Comparison of ENCODE assay signal across 13 cellular contexts in the genomic region with DNA sequence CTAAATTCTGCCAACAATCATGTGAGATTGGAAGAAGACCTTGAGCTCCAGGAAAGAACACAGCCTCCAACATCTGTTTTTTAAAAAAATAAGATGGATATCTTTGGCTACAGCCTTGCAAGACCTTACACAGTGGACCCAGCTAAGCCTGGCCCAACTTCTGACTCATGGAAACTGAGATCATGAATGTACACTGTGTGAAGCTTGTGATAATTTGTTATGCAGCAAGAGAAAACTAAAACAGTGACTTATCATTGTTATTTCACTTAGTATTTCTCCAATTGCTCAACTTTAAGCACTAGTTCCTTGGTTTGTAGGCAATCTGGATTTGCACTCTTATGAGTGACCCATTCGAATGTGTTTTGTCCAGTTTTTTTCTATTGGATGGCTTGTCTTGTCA. TPM values are rescaled to one million over a fixed set of nuclear protein-coding genes. Genes with fewer than 3 reads are reported as not detected.
DNase-seq lines count a peak whose midpoint lies in the region; ATAC-seq and TF ChIP-seq lines count a peak whose summit lies in the region.
"Had no signal": no experiment of that assay in that cellular context is flagged by ENCODE, and none has a peak within 500 bp of the region (broad histone marks: within the 10 kb centered on the region; RNA-seq: fewer than 3 reads in every experiment).

No MANE protein-coding gene starts in this region.

- H2BK5ac ChIP-seq in IMR-90 (ENCODE audit: low read depth, low read length, poor library complexity, severe bottlenecking), result no peak overlapping the region

- H3K36me3 Mint-ChIP-seq in activated CD4-positive, alpha-beta T cell treated with anti-CD3 and anti-CD28 coated beads for 36 hours (ENCODE audit: low read depth), result peaks cover 23% of the 10 kb centered on the region
- H3K36me3 Mint-ChIP-seq in CD14-positive monocyte, result peaks cover 23 to 35% of the 10 kb centered on the region in 2 donors

- intact Hi-C loops in activated CD4-positive, alpha-beta T cell treated with anti-CD3 and anti-CD28 coated beads for 36 hours (cut with DNase I, micrococcal nuclease), result loop anchor here in 1 of 2 experiments (10.0 kb wide), 1 partner anchor 554 kb away; no protein-coding TSS in a partner anchor
- intact Hi-C loops in IMR-90 (cut with micrococcal nuclease) (loop anchor here (1.0 to 10.0 kb wide), 4 partner anchors 374 to 944 kb away; no protein-coding TSS in a partner anchor), sciatic nerve (cut with DNase I) (loop anchor here (5.0 kb wide), 1 partner anchor 862 kb away; no protein-coding TSS in a partner anchor), CD14-positive monocyte (cut with micrococcal nuclease) (no loop called here)

- H3K9me3 Mint-ChIP-seq in activated CD4-positive, alpha-beta T cell treated with anti-CD3 and anti-CD28 coated beads for 36 hours (ENCODE audit: low read depth), result no peaks in the 10 kb centered on the region
- H3K9me3 Mint-ChIP-seq in CD14-positive monocyte, result no peaks in the 10 kb centered on the region

- H3K23ac ChIP-seq in IMR-90 (ENCODE audit: low read depth, low read length), result no peak overlapping the region

- H4K8ac ChIP-seq in IMR-90 (ENCODE audit: low read depth in 2 of 2, low read length in 2 of 2), result no peak overlapping the region

- POLR2A ChIA-PET in activated CD4-positive, alpha-beta T cell treated with anti-CD3 and anti-CD28 coated beads for 36 hours (lab: Charles Lee), result no interaction called here
- POLR2A ChIA-PET in IMR-90 (lab: Charles Lee; ENCODE audit: unreplicated experiment), result no interaction called here

- H3K18ac ChIP-seq in IMR-90 (ENCODE audit: low read depth, low read length), result no peak overlapping the region

- no peak for TF ChIP-seq RAD21 in IMR-90 (IDR thresholded peaks at IDR 0.05; ENCODE audit: low read length)

- H3K4me1 ChIP-seq in IMR-90 (ENCODE audit: control insufficient read depth, insufficient read depth, low read length), result peaks cover 7% of the 10 kb centered on the region

- H3K4me3 Mint-ChIP-seq in activated CD4-positive, alpha-beta T cell treated with anti-CD3 and anti-CD28 coated beads for 36 hours, result no peak overlapping the region
- no peak overlapping the region for H3K4me3 Mint-ChIP-seq in CD14-positive monocyte

- H2AK5ac ChIP-seq in IMR-90 (ENCODE audit: low read depth, low read length), result no peak overlapping the region

- H3K27ac Mint-ChIP-seq in activated CD4-positive, alpha-beta T cell treated with anti-CD3 and anti-CD28 coated beads for 36 hours, result no peak overlapping the region
- H3K27ac Mint-ChIP-seq in CD14-positive monocyte, result peak overlapping the region in 1 of 7 donors; percentile 48

- H3K79me1 ChIP-seq in IMR-90 (ENCODE audit: low read depth in 1 of 2, low read length in 2 of 2), result peaks cover 7% of the 10 kb centered on the region in 2 experiments

- H3K27me3 Mint-ChIP-seq in activated CD4-positive, alpha-beta T cell treated with anti-CD3 and anti-CD28 coated beads for 36 hours, result no peaks in the 10 kb centered on the region
- no peaks in the 10 kb centered on the region for H3K27me3 Mint-ChIP-seq in CD14-positive monocyte (ENCODE audit: low read depth in 3 of 3)

- peak; percentile 38 for DNase-seq in activated CD4-positive, alpha-beta T cell treated with anti-CD3 and anti-CD28 coated beads for 36 hours
- DNase-seq in activated CD4-positive, alpha-beta T cell treated with anti-CD3 and anti-CD28 coated beads, Interleukin-2, amount 50 U/mL, for 4 hours, result no peak
- DNase-seq in IMR-90 (peak; percentile 93), dermis blood vessel endothelial cell (peak; percentile 20), sciatic nerve (ENCODE audit: low spot score) (no peak), SIG-M5 treated with dmso at 0.1 percent for 504 hours (lab: John Stamatoyannopoulos, UW; ENCODE audit: unreplicated experiment) (no peak), CD14-positive monocyte (ENCODE audit: low spot score) (no peak)
- DNase-seq: MM.1S had no signal

- CTCF ChIA-PET in activated CD4-positive, alpha-beta T cell treated with anti-CD3 and anti-CD28 coated beads for 36 hours (lab: Charles Lee), result interaction anchor here (0.5 to 7.0 kb wide), 10 partner anchors 8 to 943 kb away, joined by 3 to 59 read pairs (median 4); no protein-coding TSS in a partner anchor
- CTCF ChIA-PET in IMR-90 (lab: Yijun Ruan, JAX), result interaction anchor here (0.6 to 2.8 kb wide), 3 partner anchors 143 to 944 kb away, joined by 3 to 14 read pairs (median 3); no protein-coding TSS in a partner anchor

- no peak overlapping the region for H3K4me2 ChIP-seq in IMR-90 (ENCODE audit: low read depth, low read length)
- H3K4me2 ChIP-seq: A549 had no signal

- dilution Hi-C loops in IMR-90 (cut with HindIII; ENCODE audit: low sequenced_read_pairs, unreplicated experiment), result no loop called here

- no peaks in the 10 kb centered on the region for H3K9me3 ChIP-seq in IMR-90 (ENCODE audit: control insufficient read depth, insufficient read depth, low read length)
- H3K9me3 ChIP-seq: A549, suprapubic skin had no signal

- H2AK9ac ChIP-seq in IMR-90 (replicated peaks; ENCODE audit: low read depth, low read length, poor library complexity), result no peak overlapping the region

- TF ChIP-seq CTCF in IMR-90 (conservative IDR thresholded peaks at IDR 0.05; ENCODE audit: low read depth, low read length), result no peak
- no peak for TF ChIP-seq CTCF in CD14-positive monocyte (IDR thresholded peaks at IDR 0.05)

- no peak overlapping the region for H4K91ac ChIP-seq in IMR-90 (ENCODE audit: insufficient read depth, low read depth, low read length)

- in situ Hi-C loops in IMR-90 (cut with MboI; ENCODE audit: low sequenced_read_pairs), result no loop called here

- peaks cover 4% of the 10 kb centered on the region for H3K36me3 ChIP-seq in IMR-90 (ENCODE audit: control insufficient read depth, insufficient read depth, low read length)

- BruUV-seq in IMR-90 (replicated peaks; lab: Mats Ljungman, UMichigan), result no TSS peak

- ATAC-seq in activated CD4-positive, alpha-beta T cell treated with anti-CD3 and anti-CD28 coated beads for 36 hours, result peak; percentile 55
- ATAC-seq in IMR-90 (ENCODE audit: low read depth) (peak; percentile 93), sciatic nerve (peak; percentile 48), GM18517 (IDR thresholded peaks at IDR 0.05; ENCODE audit: unreplicated experiment) (no peak)

- no peak overlapping the region for H4K5ac ChIP-seq in IMR-90 (ENCODE audit: low read depth, low read length)

- no peak overlapping the region for H2BK20ac ChIP-seq in IMR-90 (ENCODE audit: low read depth, low read length)

- H3K27ac ChIP-seq in IMR-90 (ENCODE audit: insufficient read depth, low read length), result no peak overlapping the region
- H3K27ac ChIP-seq: A549, coronary artery, suprapubic skin had no signal

- no peak for TF ChIP-seq POLR2A in IMR-90 (IDR thresholded peaks at IDR 0.05; ENCODE audit: low read depth, low read length)

- H2AFZ ChIP-seq in IMR-90 (replicated peaks; ENCODE audit: low read length, poor library complexity), result no peak overlapping the region

- peaks cover 4% of the 10 kb centered on the region; the same call in 1 of the 2 replicates for H3K9me1 ChIP-seq in IMR-90 (ENCODE audit: insufficient read depth, low read length)

- H3K14ac ChIP-seq in IMR-90 (replicated peaks; ENCODE audit: low read depth, low read length), result no peak overlapping the region

- WGBS in IMR-90 (ENCODE audit: extremely low coverage in 2 of 2, insufficient read length in 1 of 2), 2 experiments, result no CpG with 5 or more reads among the region's 1 CpG

- no peak overlapping the region for H3K4me3 ChIP-seq in IMR-90 (ENCODE audit: insufficient read depth, low read depth, low read length)
- H3K4me3 ChIP-seq: A549, coronary artery, lung, suprapubic skin had no signal

- no peaks in the 10 kb centered on the region for H4K20me1 ChIP-seq in IMR-90 (ENCODE audit: insufficient read depth, low read length)

- H3K27me3 ChIP-seq in IMR-90 (ENCODE audit: control insufficient read depth, insufficient read depth, low read length), result no peaks in the 10 kb centered on the region
- H3K27me3 ChIP-seq: suprapubic skin had no signal

- no peak overlapping the region for H3K56ac ChIP-seq in IMR-90 (ENCODE audit: extremely low read depth, insufficient read depth, low read length)

- no peak overlapping the region for H3K9ac ChIP-seq in IMR-90 (ENCODE audit: low read depth, low read length)

- no peak overlapping the region for H2BK120ac ChIP-seq in IMR-90 (ENCODE audit: low read depth, low read length)

- H2BK15ac ChIP-seq in IMR-90 (ENCODE audit: low read depth, low read length), result no peak overlapping the region

- peaks cover 25% of the 10 kb centered on the region for H3K4me1 Mint-ChIP-seq in activated CD4-positive, alpha-beta T cell treated with anti-CD3 and anti-CD28 coated beads for 36 hours
- H3K4me1 Mint-ChIP-seq in CD14-positive monocyte, result peaks cover 7% of the 10 kb centered on the region

- H3K4ac ChIP-seq in IMR-90 (ENCODE audit: low read depth, low read length), result no peak overlapping the region

TF ChIP-seq in IMR-90, 13 proteins besides CTCF, POLR2A, EP300 and RAD21:
- TF ChIP-seq, protein P1, sequence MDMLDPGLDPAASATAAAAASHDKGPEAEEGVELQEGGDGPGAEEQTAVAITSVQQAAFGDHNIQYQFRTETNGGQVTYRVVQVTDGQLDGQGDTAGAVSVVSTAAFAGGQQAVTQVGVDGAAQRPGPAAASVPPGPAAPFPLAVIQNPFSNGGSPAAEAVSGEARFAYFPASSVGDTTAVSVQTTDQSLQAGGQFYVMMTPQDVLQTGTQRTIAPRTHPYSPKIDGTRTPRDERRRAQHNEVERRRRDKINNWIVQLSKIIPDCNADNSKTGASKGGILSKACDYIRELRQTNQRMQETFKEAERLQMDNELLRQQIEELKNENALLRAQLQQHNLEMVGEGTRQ (IDR thresholded peaks at IDR 0.05; ENCODE audit: low read depth, low read length), result no peak
- TF ChIP-seq NFE2L2 (IDR thresholded peaks at IDR 0.05; ENCODE audit: low read depth, low read length) (no peak), MAZ (IDR thresholded peaks at IDR 0.05; ENCODE audit: borderline replicate concordance, low read depth, low read length) (no peak), MXI1 (IDR thresholded peaks at IDR 0.05; ENCODE audit: borderline replicate concordance, low read depth, low read length) (no peak), BHLHE40 (IDR thresholded peaks at IDR 0.05; ENCODE audit: low read depth, low read length) (no peak), CEBPB (IDR thresholded peaks at IDR 0.05; ENCODE audit: low read depth, low read length) (peak; percentile 89), FOS (IDR thresholded peaks at IDR 0.05; ENCODE audit: low read depth, low read length) (0 out of 2 replicates have a peak, but pooled peaks have one; percentile 27)

RNA-seq across cellular contexts. Expression of a gene that starts 29.3 kb away (rescaled TPM):
- 10 to 100 TPM; 26.4 to 31.3 TPM for total RNA-seq in activated CD4-positive, alpha-beta T cell treated with anti-CD3 and anti-CD28 coated beads for 36 hours
- total RNA-seq in IMR-90 (2012; rRNA removed) (19.4 and 28.6 TPM in 2 replicates), dermis blood vessel endothelial cell (19.6 and 22.7 TPM in 2 replicates), sciatic nerve (16.2 TPM)
- polyA plus RNA-seq in IMR-90 (2012; rRNA removed) (8.1 and 10.4 TPM in 2 replicates), CD14-positive monocyte (10 to 100 TPM in 1 of 2 donors, 1 to 10 TPM in 1; 8.2 to 31.6 TPM)
- polyA plus RNA-seq in IMR-90 (2012; cell fraction: cytosol; rRNA removed), result 3.2 and 4.4 TPM in 2 replicates
- polyA plus RNA-seq in IMR-90 (2012; cell fraction: nucleus; rRNA removed; ENCODE audit: low replicate concordance), result 1.8 and 9.9 TPM in 2 replicates

Comparison
In these comparisons a context has a peak if more than half of its experiments do, and no peak if none do; other contexts are left out.
1. DNase-seq: peak in activated CD4-positive, alpha-beta T cell treated with anti-CD3 and anti-CD28 coated beads for 36 hours (single experiment), IMR-90 (single experiment) and dermis blood vessel endothelial cell (single experiment); none in activated CD4-positive, alpha-beta T cell treated with anti-CD3 and anti-CD28 coated beads, Interleukin-2, amount 50 U/mL, for 4 hours (0 of 2), sciatic nerve (single experiment), SIG-M5 treated with dmso at 0.1 percent for 504 hours (single experiment) and CD14-positive monocyte (single experiment).
2. intact Hi-C loops: an anchor here in IMR-90 (1.0 to 10.0 kb wide) and sciatic nerve (5.0 kb wide); none called in CD14-positive monocyte.